In the genomic region with DNA sequence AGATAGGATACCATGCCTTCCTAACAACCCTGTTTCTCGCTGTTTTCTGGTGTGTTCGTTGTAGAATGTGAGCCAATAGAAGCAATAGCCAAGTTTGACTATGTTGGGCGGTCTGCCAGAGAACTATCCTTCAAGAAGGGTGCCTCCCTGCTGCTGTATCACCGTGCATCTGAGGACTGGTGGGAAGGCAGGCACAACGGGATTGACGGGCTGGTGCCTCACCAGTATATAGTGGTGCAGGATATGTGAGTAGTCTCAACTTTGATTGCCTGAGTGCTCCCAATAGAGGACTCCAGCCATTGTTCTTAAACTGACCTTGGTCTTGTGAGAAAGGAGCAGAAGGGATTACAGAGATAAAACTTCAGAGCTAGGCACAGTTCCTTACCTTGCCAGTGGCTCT, we compare ENCODE assay signal across 28 cellular contexts.
"Had no signal": no experiment of that assay in that cellular context is flagged by ENCODE, and none has a peak within 500 bp of the region (broad histone marks: within the 10 kb centered on the region; RNA-seq: fewer than 3 reads in every experiment).

No MANE protein-coding gene starts in this region.

- H3K4me1 Mint-ChIP-seq: activated B cell treated with CpG ODN at 0.5 μM for 24 hours; activated CD4-positive, alpha-beta T cell treated with anti-CD3 and anti-CD28 coated beads for 36 hours; activated CD8-positive, alpha-beta memory T cell treated with anti-CD3 and anti-CD28 coated beads, Interleukin-2, amount 10 ng/mL, durations not matched to agents 7 days and 5 days; nephron; T-cell had no signal

- H3K27ac ChIP-seq: brain microvascular endothelial cell, gastrocnemius medialis, left lung, right lobe of liver, skin epidermis, suprapubic skin, transverse colon had no signal

- H3K27me3 ChIP-seq: brain microvascular endothelial cell, gastrocnemius medialis, left lung, right lobe of liver, suprapubic skin, transverse colon had no signal

- H3K9me3 Mint-ChIP-seq: activated B cell treated with CpG ODN at 0.5 μM for 24 hours; activated naive CD4-positive, alpha-beta T cell treated with anti-CD3 and anti-CD28 coated beads, Interleukin-2, amount 50 U/mL, for 72 hours; effector memory CD8-positive, alpha-beta T cell; nephron; T-cell had no signal

- H3K4me3 Mint-ChIP-seq: activated B cell treated with CpG ODN at 0.5 μM for 24 hours; activated CD4-positive, alpha-beta T cell treated with anti-CD3 and anti-CD28 coated beads for 36 hours; activated CD8-positive, alpha-beta memory T cell treated with anti-CD3 and anti-CD28 coated beads, Interleukin-2, amount 10 ng/mL, durations not matched to agents 7 days and 5 days; activated CD8-positive, alpha-beta T cell treated with anti-CD3 and anti-CD28 coated beads, Interleukin-2, amount 10 ng/mL, durations not matched to agents 7 days and 5 days; activated T-cell treated with anti-CD3 and anti-CD28 coated beads, Interleukin-2, amount 50 U/mL, for 72 hours; effector memory CD8-positive, alpha-beta T cell; nephron; T-cell had no signal

- H3K36me3 ChIP-seq: right lobe of liver had no signal

- ATAC-seq: activated CD4-positive, alpha-beta T cell treated with anti-CD3 and anti-CD28 coated beads for 36 hours; activated CD8-positive, alpha-beta memory T cell treated with anti-CD3 and anti-CD28 coated beads, Interleukin-2, amount 10 ng/mL, durations not matched to agents 7 days and 5 days; activated CD8-positive, alpha-beta T cell treated with anti-CD3 and anti-CD28 coated beads, Interleukin-2, amount 10 ng/mL, durations not matched to agents 7 days and 5 days; activated naive CD4-positive, alpha-beta T cell treated with anti-CD3 and anti-CD28 coated beads, Interleukin-2, amount 50 U/mL, for 72 hours; activated T-cell treated with anti-CD3 and anti-CD28 coated beads, Interleukin-2, amount 50 U/mL, for 72 hours; effector memory CD8-positive, alpha-beta T cell; gastrocnemius medialis; left lung; mucosa of descending colon; right lobe of liver; T-cell had no signal

- H3K27ac Mint-ChIP-seq: activated B cell treated with CpG ODN at 0.5 μM for 24 hours; activated CD4-positive, alpha-beta T cell treated with anti-CD3 and anti-CD28 coated beads for 36 hours; activated CD8-positive, alpha-beta memory T cell treated with anti-CD3 and anti-CD28 coated beads, Interleukin-2, amount 10 ng/mL, durations not matched to agents 7 days and 5 days; activated CD8-positive, alpha-beta T cell treated with anti-CD3 and anti-CD28 coated beads, Interleukin-2, amount 10 ng/mL, durations not matched to agents 7 days and 5 days; activated naive CD4-positive, alpha-beta T cell treated with anti-CD3 and anti-CD28 coated beads, Interleukin-2, amount 50 U/mL, for 72 hours; activated T-cell treated with anti-CD3 and anti-CD28 coated beads, Interleukin-2, amount 50 U/mL, for 72 hours; effector memory CD8-positive, alpha-beta T cell; nephron; progenitor cell of endocrine pancreas; T-cell had no signal

- DNase-seq: activated B cell treated with CpG ODN at 0.5 μM for 24 hours; activated CD4-positive, alpha-beta T cell treated with anti-CD3 and anti-CD28 coated beads for 36 hours; activated CD8-positive, alpha-beta memory T cell treated with anti-CD3 and anti-CD28 coated beads, Interleukin-2, amount 10 ng/mL, durations not matched to agents 7 days and 5 days; activated CD8-positive, alpha-beta T cell treated with anti-CD3 and anti-CD28 coated beads, Interleukin-2, amount 10 ng/mL, durations not matched to agents 7 days and 5 days; activated naive CD4-positive, alpha-beta T cell; activated T-cell treated with anti-CD3 and anti-CD28 coated beads for 4 hours; activated T-cell treated with anti-CD3 and anti-CD28 coated beads, Interleukin-2, amount 50 U/mL, for 72 hours; aorta; brain microvascular endothelial cell; cortex of kidney; effector memory CD8-positive, alpha-beta T cell; gastrocnemius medialis; glutamatergic neuron; left lung; mucosa of descending colon; right lobe of liver; stimulated activated CD4-positive, alpha-beta T cell treated with anti-CD3 and anti-CD28 coated beads, Interleukin-12 subunit alpha, Interleukin-12 subunit beta, amount 100 ng/mL, for 4 hours; stimulated activated CD4-positive, alpha-beta T cell treated with anti-CD3 and anti-CD28 coated beads, Interleukin-4, amount 100 ng/mL, for 4 hours; stimulated activated CD8-positive, alpha-beta memory T cell treated with anti-CD3 and anti-CD28 coated beads, Interleukin-4, amount 100 ng/mL, for 48 hours; stimulated activated naive CD4-positive, alpha-beta T cell; T-cell; transverse colon had no signal

- H3K36me3 Mint-ChIP-seq: activated CD8-positive, alpha-beta memory T cell treated with anti-CD3 and anti-CD28 coated beads, Interleukin-2, amount 10 ng/mL, durations not matched to agents 7 days and 5 days; activated naive CD4-positive, alpha-beta T cell treated with anti-CD3 and anti-CD28 coated beads, Interleukin-2, amount 50 U/mL, for 72 hours; T-cell had no signal

- H3K4me3 ChIP-seq: gastrocnemius medialis, left lung, lung, mucosa of descending colon, right lobe of liver, skin epidermis, suprapubic skin, transverse colon had no signal

- H3K27me3 Mint-ChIP-seq: progenitor cell of endocrine pancreas had no signal

- H3K9me3 ChIP-seq: gastrocnemius medialis, left lung, mucosa of descending colon, right lobe of liver, suprapubic skin, transverse colon had no signal

- H3K4me1 ChIP-seq: gastrocnemius medialis, left lung, right lobe of liver, suprapubic skin, transverse colon had no signal
